ENCODE assay signal across 20 cellular contexts in genomic region chr2:108806362-108806761, GRCh38. TPM values are rescaled to one million over a fixed set of nuclear protein-coding genes. Genes with fewer than 3 reads are reported as not detected.
DNase-seq lines count a peak whose midpoint lies in the region; TF ChIP-seq lines count a peak whose summit lies in the region.
"Had no signal": no experiment of that assay in that cellular context is flagged by ENCODE, and none has a peak within 500 bp of the region (broad histone marks: within the 10 kb centered on the region; RNA-seq: fewer than 3 reads in every experiment).

No MANE protein-coding gene starts in this region.

- H3K9me3 Mint-ChIP-seq in brain (peaks cover 24 to 35% (median 28%) of the 10 kb centered on the region in 5 experiments), osteocyte (ENCODE audit: unreplicated experiment) (peaks cover 20% of the 10 kb centered on the region)

- H3K36me3 Mint-ChIP-seq in brain (peaks cover 74% of the 10 kb centered on the region), osteocyte (ENCODE audit: unreplicated experiment) (peaks cover 34% of the 10 kb centered on the region)

- DNase-seq in NCI-H1105 (lab: John Stamatoyannopoulos, UW) (peak; percentile 9), SK-MEL-5 (ENCODE audit: low read depth, low spot score) (peak; percentile 46), osteocyte (ENCODE audit: extremely low spot score, unreplicated experiment) (no peak), middle frontal gyrus (ENCODE audit: extremely low spot score, low spot score) (no peak), NCI-H748 (lab: John Stamatoyannopoulos, UW; ENCODE audit: unreplicated experiment) (no peak), T1000 (lab: John Stamatoyannopoulos, UW) (no peak)
- DNase-seq: ACHN; AML-193; DMS79; MM.1S; NCI-H187; NCI-H2107; NCI-H2227 treated with DMSO at 0.1 percent for 48 hours; NCI-H510A treated with DMSO at 0.1 percent for 48 hours; NK-92 treated with Interleukin-12 subunit alpha and Interleukin-12 subunit beta, amount 100 ng/mL, for 24 hours; PC-3; RPMI8226; SHP77 treated with DMSO at 0.1 percent for 48 hours had no signal

- peaks cover 4% of the 10 kb centered on the region for H3K4me1 Mint-ChIP-seq in brain
- H3K4me1 Mint-ChIP-seq in osteocyte (ENCODE audit: unreplicated experiment), result peaks cover 28% of the 10 kb centered on the region
- H3K4me1 Mint-ChIP-seq: CD14-positive monocyte had no signal

- in situ Hi-C loops in SK-MEL-5 (cut with HindIII; ENCODE audit: low pct_unique_long_range_greater_than_20kb, low sequenced_read_pairs), result no loop called here

- H3K4me3 Mint-ChIP-seq in brain (no peak overlapping the region), osteocyte (ENCODE audit: unreplicated experiment) (no peak overlapping the region)
- H3K4me3 Mint-ChIP-seq: CD14-positive monocyte had no signal

- peak overlapping the region in 3 of 5 experiments; percentile 5 to 15 (median 9) for H3K27ac Mint-ChIP-seq in brain
- H3K27ac Mint-ChIP-seq in osteocyte (ENCODE audit: unreplicated experiment), result peak overlapping the region; percentile 19

- H3K27me3 Mint-ChIP-seq in brain, result no peaks in the 10 kb centered on the region
- H3K27me3 Mint-ChIP-seq in osteocyte (ENCODE audit: unreplicated experiment), result no peaks in the 10 kb centered on the region

- TF ChIP-seq CTCF in brain (conservative IDR thresholded peaks at IDR 0.05) (no peak), osteocyte (IDR thresholded peaks at IDR 0.05) (no peak)

RNA-seq across cellular contexts. Expression of gene CCDC138, which starts 19.8 kb away (rescaled TPM):
- total RNA-seq in SK-MEL-5 (2014; rRNA removed; shearing (Covaris generic)), result 5.4 and 5.9 TPM in 2 replicates
- 4.1 and 4.5 TPM in 2 replicates for polyA plus RNA-seq in SK-MEL-5 (2015; cell fraction: cytosol; rRNA removed)
- polyA plus RNA-seq in SK-MEL-5 (2015; cell fraction: nucleus; rRNA removed), result 12.1 and 20.3 TPM in 2 replicates
- 1.7 TPM for polyA plus RNA-seq in brain (ENCODE audit: insufficient read depth, low read depth, low replicate concordance)
- 3.5 and 6.0 TPM in 2 replicates for total RNA-seq in osteocyte

Comparison
In these comparisons a context has a peak if more than half of its experiments do, and no peak if none do; other contexts are left out.
1. DNase-seq: peak in NCI-H1105 (single experiment) and SK-MEL-5 (single experiment); none in osteocyte (single experiment), middle frontal gyrus (single experiment), NCI-H748 (single experiment) and T1000 (single experiment).